8 cellular contexts compared by ENCODE assay signal in genomic region chr1:6580119-6580587, GRCh38. TPM values are rescaled to one million over a fixed set of nuclear protein-coding genes. Genes with fewer than 3 reads are reported as not detected.
DNase-seq lines count a peak whose midpoint lies in the region; ATAC-seq and TF ChIP-seq lines count a peak whose summit lies in the region.

No MANE protein-coding gene starts in this region.

- H3K9ac ChIP-seq in SU-DHL-6 (ENCODE audit: low read length) = peak overlapping the region; percentile 82

- intact Hi-C loops in ovary (cut with DNase I) = loop anchor here in 2 of 4 donors (2.0 to 5.0 kb wide), 3 partner anchors 21 to 808 kb away; no protein-coding TSS in a partner anchor

- H3K4me1 ChIP-seq in ovary (ENCODE audit: insufficient read depth) = peaks cover 4% of the 10 kb centered on the region

- TF ChIP-seq CTCF in SU-DHL-6 (IDR thresholded peaks at IDR 0.05; ENCODE audit: insufficient read depth, low read length, poor library complexity, severe bottlenecking) (no peak), fibroblast of mammary gland (conservative IDR thresholded peaks at IDR 0.05; ENCODE audit: control insufficient read depth, insufficient read depth, low read depth, low read length) (no peak), ovary (IDR thresholded peaks at IDR 0.05) (no peak)

- H3K36me3 ChIP-seq in SU-DHL-6 (ENCODE audit: low read length) (no peaks in the 10 kb centered on the region), ovary (no peaks in the 10 kb centered on the region)

- H3K4me3 ChIP-seq in SU-DHL-6 (ENCODE audit: insufficient read depth, low read length, poor library complexity, severe bottlenecking) (peak overlapping the region; percentile 81), fibroblast of mammary gland (ENCODE audit: control insufficient read depth, low read depth, low read length) (peak overlapping the region; percentile 80), ovary (peak overlapping the region; percentile 99)

- peak overlapping the region; percentile 88 for H3K4me3 Mint-ChIP-seq in activated T-cell treated with anti-CD3 and anti-CD28 coated beads, Interleukin-2, amount 50 U/mL, for 4 hours

- no peaks in the 10 kb centered on the region for H3K9me3 ChIP-seq in SU-DHL-6 (ENCODE audit: insufficient read depth, low read length)
- H3K9me3 ChIP-seq in ovary = no peaks in the 10 kb centered on the region

- no peak for DNase-seq in activated T-cell treated with anti-CD3 and anti-CD28 coated beads, Interleukin-2, amount 50 U/mL, for 4 hours
- no peak for DNase-seq in activated T-cell treated with anti-CD3 and anti-CD28 coated beads, Interleukin-2, amount 50 U/mL, for 1 hour
- DNase-seq in fibroblast of mammary gland (ENCODE audit: low read depth) (no peak), ovary (no peak), DMS153 treated with DMSO at 0.1 percent for 48 hours (lab: John Stamatoyannopoulos, UW; ENCODE audit: unreplicated experiment) (no peak)

- H3K79me2 ChIP-seq in SU-DHL-6 (ENCODE audit: insufficient read depth, low read length) = peaks cover 13% of the 10 kb centered on the region; the same call in 1 of the 2 replicates

- no peaks in the 10 kb centered on the region for H3K9me3 Mint-ChIP-seq in activated T-cell treated with anti-CD3 and anti-CD28 coated beads, Interleukin-2, amount 50 U/mL, for 4 hours

- H3K4me2 ChIP-seq in SU-DHL-6 (ENCODE audit: low read depth, low read length, poor library complexity, severe bottlenecking) = peak overlapping the region; percentile 83

- no peaks in the 10 kb centered on the region for H4K20me1 ChIP-seq in SU-DHL-6 (ENCODE audit: low read depth, low read length)

- TF ChIP-seq POLR2A in ovary (IDR thresholded peaks at IDR 0.05) = no peak

- H2AFZ ChIP-seq in SU-DHL-6 (ENCODE audit: low read depth, low read length, severe bottlenecking) = peak overlapping the region; percentile 29

- WGBS in ovary, 3 donors = 0 to 1% (median 1%) methylated on average over 30 of the region's 30 CpGs

- no peak overlapping the region for H3K27ac ChIP-seq in SU-DHL-6 (ENCODE audit: low read depth, low read length)
- peak overlapping the region; percentile 91 to 94 for H3K27ac ChIP-seq in ovary

- peak; percentile 13 to 47 for ATAC-seq in activated T-cell treated with anti-CD3 and anti-CD28 coated beads, Interleukin-2, amount 50 U/mL, for 4 hours
- ATAC-seq in HG02642 (IDR thresholded peaks at IDR 0.05; ENCODE audit: poor library complexity, unreplicated experiment) (no peak), GM21447 (IDR thresholded peaks at IDR 0.05; ENCODE audit: unreplicated experiment) (no peak)

- no peak for TF ChIP-seq EP300 in ovary (IDR thresholded peaks at IDR 0.05)

- no peaks in the 10 kb centered on the region for H3K27me3 Mint-ChIP-seq in activated T-cell treated with anti-CD3 and anti-CD28 coated beads, Interleukin-2, amount 50 U/mL, for 4 hours (ENCODE audit: low read depth)

- H3K9me2 ChIP-seq in SU-DHL-6 (replicated peaks; ENCODE audit: insufficient read depth, low read length) = no peaks in the 10 kb centered on the region

- H3K4me1 Mint-ChIP-seq in activated T-cell treated with anti-CD3 and anti-CD28 coated beads, Interleukin-2, amount 50 U/mL, for 4 hours (ENCODE audit: low read depth) = peaks cover 40% of the 10 kb centered on the region

- H3F3A ChIP-seq in SU-DHL-6 (ENCODE audit: insufficient read depth) = no peaks in the 10 kb centered on the region

- H3K36me3 Mint-ChIP-seq in activated T-cell treated with anti-CD3 and anti-CD28 coated beads, Interleukin-2, amount 50 U/mL, for 4 hours (ENCODE audit: insufficient read depth) = no peaks in the 10 kb centered on the region

- H3K27me3 ChIP-seq in SU-DHL-6 (ENCODE audit: low read length) = no peaks in the 10 kb centered on the region
- H3K27me3 ChIP-seq in ovary = no peaks in the 10 kb centered on the region

RNA-seq across cellular contexts. Expression of gene ZBTB48, which starts 0.4 kb away (rescaled TPM):
- total RNA-seq in activated T-cell treated with anti-CD3 and anti-CD28 coated beads, Interleukin-2, amount 50 U/mL, for 4 hours = 10 to 100 TPM; 32.1 to 37.6 (median 33.7) TPM
- 10 to 100 TPM; 20.4 to 42.5 (median 33.7) TPM for total RNA-seq in ovary
- polyA plus RNA-seq in ovary = 10 to 100 TPM in 1 of 2 donors, 1 to 10 TPM in 1; 8.0 to 37.7 TPM

RNA-seq across cellular contexts. Expression of gene KLHL21, which starts 22.5 kb away (rescaled TPM):
- 10 to 100 TPM; 49.5 to 54.9 (median 51.4) TPM for total RNA-seq in activated T-cell treated with anti-CD3 and anti-CD28 coated beads, Interleukin-2, amount 50 U/mL, for 4 hours
- 10 to 100 TPM; 24.1 to 39.6 (median 34.4) TPM for total RNA-seq in ovary
- polyA plus RNA-seq in ovary = 10 to 100 TPM; 14.4 to 40.4 TPM

RNA-seq across cellular contexts. Expression of gene TAS1R1, which starts 25.0 kb away (rescaled TPM):
- not detected for total RNA-seq in activated T-cell treated with anti-CD3 and anti-CD28 coated beads, Interleukin-2, amount 50 U/mL, for 4 hours
- total RNA-seq in ovary = under 1 TPM in 5 of 7 donors, not detected in 2; 0.20 to 0.42 (median 0.33) TPM
- polyA plus RNA-seq in ovary = under 1 TPM in 1 of 2 donors, not detected in 1; 0.74 TPM

RNA-seq across cellular contexts. Expression of gene NOL9, which starts 25.8 kb away (rescaled TPM):
- 10 to 100 TPM; 69.3 to 80.2 (median 76.5) TPM for total RNA-seq in activated T-cell treated with anti-CD3 and anti-CD28 coated beads, Interleukin-2, amount 50 U/mL, for 4 hours
- 10 to 100 TPM; 12.6 to 38.9 (median 30.0) TPM for total RNA-seq in ovary
- polyA plus RNA-seq in ovary = 10 to 100 TPM in 1 of 2 donors, 1 to 10 TPM in 1; 7.2 to 15.5 TPM

RNA-seq across cellular contexts. Expression of gene PHF13, which starts 33.4 kb away (rescaled TPM):
- total RNA-seq in activated T-cell treated with anti-CD3 and anti-CD28 coated beads, Interleukin-2, amount 50 U/mL, for 4 hours = 10 to 100 TPM; 10.5 to 14.4 (median 10.9) TPM
- total RNA-seq in ovary = 10 to 100 TPM; 11.0 to 32.4 (median 16.5) TPM
- polyA plus RNA-seq in ovary = 10 to 100 TPM; 13.5 to 14.6 TPM

Comparison
In these comparisons a context has a peak if more than half of its experiments do, and no peak if none do; other contexts are left out.
1. ATAC-seq: peak in activated T-cell treated with anti-CD3 and anti-CD28 coated beads, Interleukin-2, amount 50 U/mL, for 4 hours (2 of 2); none in HG02642 (single experiment) and GM21447 (single experiment).
2. Peak in every context shown above with its lines, with median percentiles within 50 percentile points of each other: H3K4me3 ChIP-seq.